27 cellular contexts compared by ENCODE assay signal in genomic region chr3:45017826-45018225, GRCh38. TPM values are rescaled to one million over a fixed set of nuclear protein-coding genes. Genes with fewer than 3 reads are reported as not detected.
"Had no signal": no experiment of that assay in that cellular context is flagged by ENCODE, and none has a peak within 500 bp of the region (broad histone marks: within the 10 kb centered on the region; RNA-seq: fewer than 3 reads in every experiment).

No MANE protein-coding gene starts in this region.

- H3K27ac Mint-ChIP-seq: activated CD8-positive, alpha-beta T cell treated with anti-CD3 and anti-CD28 coated beads, Interleukin-2, amount 10 ng/mL, durations not matched to agents 7 days and 5 days; activated naive CD8-positive, alpha-beta T cell; activated T-helper 2 cell treated with anti-CD3 and anti-CD28 coated beads, Interferon-gamma antibody, Interleukin-2, Interleukin-4, amounts not matched to agents 10 μg/mL and 5 μg/mL and 100 μg/mL, durations not matched to agents 14 hours and 24 hours and 36 hours; memory B cell; neural progenitor cell; progenitor cell of endocrine pancreas; stimulated activated naive B cell treated with anti-CD40 and anti-IgM and Interleukin-4, amounts not matched to agents 10 μg/mL and 1 μg/mL and 100 μg/mL, for 72 hours; type B pancreatic cell had no signal

- H3K9me3 ChIP-seq: esophagus squamous epithelium, sigmoid colon, thoracic aorta had no signal

- H3K27ac ChIP-seq: neural progenitor cell, sigmoid colon, thoracic aorta, WERI-Rb-1 had no signal

- DNase-seq: activated CD4-positive, alpha-beta T cell treated with anti-CD3 and anti-CD28 coated beads for 1 hour; activated CD4-positive, alpha-beta T cell treated with anti-CD3 and anti-CD28 coated beads, Interleukin-2, amount 50 U/mL, for 1 hour; activated CD8-positive, alpha-beta T cell treated with anti-CD3 and anti-CD28 coated beads, Interleukin-2, amount 10 ng/mL, durations not matched to agents 7 days and 5 days; activated naive CD4-positive, alpha-beta T cell; activated T-cell treated with anti-CD3 and anti-CD28 coated beads, Interleukin-2, amount 50 U/mL, for 1 hour; central memory CD4-positive, alpha-beta T cell; dorsolateral prefrontal cortex; esophagus squamous epithelium; foreskin fibroblast; immature natural killer cell; retina; sigmoid colon; stimulated activated CD4-positive, alpha-beta T cell treated with anti-CD3 and anti-CD28 coated beads, Interleukin-2, amount 100 ng/mL, for 48 hours; stimulated activated CD8-positive, alpha-beta memory T cell treated with anti-CD3 and anti-CD28 coated beads, Interleukin-4, amount 100 ng/mL, for 48 hours; stimulated activated naive B cell treated with anti-CD40 and anti-IgM and Interleukin-4, amounts not matched to agents 10 μg/mL and 1 μg/mL and 100 μg/mL, for 72 hours; T-cell; WERI-Rb-1 had no signal

- H3K4me2 ChIP-seq: neural progenitor cell, smooth muscle cell had no signal

- H3K4me3 Mint-ChIP-seq: activated CD8-positive, alpha-beta T cell treated with anti-CD3 and anti-CD28 coated beads, Interleukin-2, amount 10 ng/mL, durations not matched to agents 7 days and 5 days; activated naive CD8-positive, alpha-beta T cell; immature natural killer cell; memory B cell; neural progenitor cell; stimulated activated naive B cell treated with anti-CD40 and anti-IgM and Interleukin-4, amounts not matched to agents 10 μg/mL and 1 μg/mL and 100 μg/mL, for 72 hours; T-cell; type B pancreatic cell had no signal

- H3K27me3 Mint-ChIP-seq: activated naive CD8-positive, alpha-beta T cell; memory B cell; progenitor cell of endocrine pancreas; stimulated activated naive B cell treated with anti-CD40 and anti-IgM and Interleukin-4, amounts not matched to agents 10 μg/mL and 1 μg/mL and 100 μg/mL, for 72 hours; T-cell; type B pancreatic cell had no signal

- H3K4me1 Mint-ChIP-seq: memory B cell; neural progenitor cell; stimulated activated naive B cell treated with anti-CD40 and anti-IgM and Interleukin-4, amounts not matched to agents 10 μg/mL and 1 μg/mL and 100 μg/mL, for 72 hours had no signal

- H2AFZ ChIP-seq: neural progenitor cell had no signal

- H3K9ac ChIP-seq: neural progenitor cell had no signal

- ATAC-seq: activated CD8-positive, alpha-beta T cell treated with anti-CD3 and anti-CD28 coated beads, Interleukin-2, amount 10 ng/mL, durations not matched to agents 7 days and 5 days; left lobe of liver; stimulated activated naive B cell treated with anti-CD40 and anti-IgM and Interleukin-4, amounts not matched to agents 10 μg/mL and 1 μg/mL and 100 μg/mL, for 72 hours; T-cell had no signal

- H3K36me3 ChIP-seq: neural progenitor cell, thoracic aorta had no signal

- H3K27me3 ChIP-seq: dorsolateral prefrontal cortex, esophagus squamous epithelium, neural progenitor cell, sigmoid colon had no signal

- H3K9me3 Mint-ChIP-seq: activated T-helper 2 cell treated with anti-CD3 and anti-CD28 coated beads, Interferon-gamma antibody, Interleukin-2, Interleukin-4, amounts not matched to agents 10 μg/mL and 5 μg/mL and 100 μg/mL, durations not matched to agents 14 hours and 24 hours and 36 hours; immature natural killer cell; memory B cell; neural progenitor cell; stimulated activated naive B cell treated with anti-CD40 and anti-IgM and Interleukin-4, amounts not matched to agents 10 μg/mL and 1 μg/mL and 100 μg/mL, for 72 hours; T-cell; type B pancreatic cell had no signal

- H3K4me3 ChIP-seq: dorsolateral prefrontal cortex, esophagus squamous epithelium, neural progenitor cell, sigmoid colon, smooth muscle cell, thoracic aorta had no signal

RNA-seq across cellular contexts. Expression of gene CLEC3B, which starts 8.3 kb away (rescaled TPM):
- total RNA-seq: activated T-helper 2 cell treated with anti-CD3 and anti-CD28 coated beads, Interferon-gamma antibody, Interleukin-2, Interleukin-4, amounts not matched to agents 10 μg/mL and 5 μg/mL and 100 μg/mL, durations not matched to agents 14 hours and 24 hours and 36 hours; kidney epithelial cell; progenitor cell of endocrine pancreas; smooth muscle cell had no signal
- polyA plus RNA-seq: smooth muscle cell had no signal
